1 cellular context compared by ENCODE assay signal in genomic region chr1:233459470-233459945, GRCh38.
A peak's percentile ranks its signal among the peaks of the same experiment; 100 is the strongest.
TF ChIP-seq lines count a peak whose summit lies in the region.

No MANE protein-coding gene starts in this region.

TF ChIP-seq in GM12878, 131 proteins besides CTCF, POLR2A, EP300 and RAD21 (continued from another document):
- TF ChIP-seq REST (IDR thresholded peaks at IDR 0.05; ENCODE audit: low read depth, low read length) (no peak), ZBTB4 (CRISPR knock-in tag; IDR thresholded peaks at IDR 0.05) (no peak), SKIL (IDR thresholded peaks at IDR 0.05; ENCODE audit: low read depth, poor library complexity, severe bottlenecking) (peak; percentile 92)
